23 cellular contexts compared by ENCODE assay signal in the genomic region with DNA sequence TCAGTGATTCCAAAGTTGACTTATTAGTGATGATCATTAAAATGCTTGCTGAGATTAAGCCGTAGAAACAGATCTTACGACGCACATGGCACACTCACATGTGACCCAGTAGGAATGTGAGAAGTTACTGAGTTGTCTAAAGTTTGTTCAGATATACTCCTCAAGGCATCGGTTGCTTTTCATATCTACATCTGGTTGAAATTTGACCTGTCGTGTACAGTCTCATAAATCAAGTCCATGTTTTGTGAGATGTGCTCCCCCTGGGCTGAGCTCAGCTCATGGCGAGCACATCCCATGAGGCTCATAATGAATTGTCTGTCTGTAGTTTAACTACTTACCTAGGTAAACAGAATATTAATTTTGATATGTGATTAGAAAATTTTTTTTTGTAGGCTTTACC.
DNase-seq lines count a peak whose midpoint lies in the region; ATAC-seq and TF ChIP-seq lines count a peak whose summit lies in the region.
"Had no signal": no experiment of that assay in that cellular context is flagged by ENCODE, and none has a peak within 500 bp of the region (broad histone marks: within the 10 kb centered on the region; RNA-seq: fewer than 3 reads in every experiment).

No MANE protein-coding gene starts in this region.

- ATAC-seq in natural killer cell, result no peak
- no peak for ATAC-seq in natural killer cell treated with Interleukin-12 subunit alpha and Interleukin-12 subunit beta and Interleukin-15 and Interleukin-18, amount 100 ng/mL, for 72 hours
- ATAC-seq in HG03108 (IDR thresholded peaks at IDR 0.05; ENCODE audit: unreplicated experiment), result no peak
- ATAC-seq: gastrocnemius medialis, lower lobe of right lung, right cardiac atrium had no signal

- no peaks in the 10 kb centered on the region for H3K27me3 Mint-ChIP-seq in natural killer cell (ENCODE audit: low read depth in 2 of 2)
- H3K27me3 Mint-ChIP-seq in natural killer cell treated with Interleukin-12 subunit alpha and Interleukin-12 subunit beta and Interleukin-15 and Interleukin-18, amount 100 ng/mL, for 72 hours, result no peaks in the 10 kb centered on the region
- no peaks in the 10 kb centered on the region for H3K27me3 Mint-ChIP-seq in osteocyte (ENCODE audit: unreplicated experiment)
- H3K27me3 Mint-ChIP-seq: central memory CD8-positive, alpha-beta T cell had no signal

- H3K27ac Mint-ChIP-seq in natural killer cell (peak overlapping the region; percentile 84 to 86), osteocyte (ENCODE audit: unreplicated experiment) (no peak overlapping the region)
- H3K27ac Mint-ChIP-seq in natural killer cell treated with Interleukin-12 subunit alpha and Interleukin-12 subunit beta and Interleukin-15 and Interleukin-18, amount 100 ng/mL, for 72 hours, result no peak overlapping the region
- H3K27ac Mint-ChIP-seq: activated CD8-positive, alpha-beta T cell treated with anti-CD3 and anti-CD28 coated beads, Interleukin-2, amount 10 ng/mL, durations not matched to agents 7 days and 5 days had no signal

- no peaks in the 10 kb centered on the region for H3K9me3 Mint-ChIP-seq in natural killer cell
- no peaks in the 10 kb centered on the region for H3K9me3 Mint-ChIP-seq in natural killer cell treated with Interleukin-12 subunit alpha and Interleukin-12 subunit beta and Interleukin-15 and Interleukin-18, amount 100 ng/mL, for 72 hours
- H3K9me3 Mint-ChIP-seq in osteocyte (ENCODE audit: unreplicated experiment), result no peaks in the 10 kb centered on the region
- H3K9me3 Mint-ChIP-seq: CD8-positive, alpha-beta T cell; central memory CD8-positive, alpha-beta T cell had no signal

- TF ChIP-seq CTCF in natural killer cell (IDR thresholded peaks at IDR 0.05) (no peak), foreskin fibroblast (IDR thresholded peaks at IDR 0.05; ENCODE audit: low read depth, low read length) (no peak), osteocyte (IDR thresholded peaks at IDR 0.05) (no peak)

- DNase-seq in natural killer cell, result no peak
- DNase-seq in natural killer cell treated with Interleukin-12 subunit alpha and Interleukin-12 subunit beta and Interleukin-15 and Interleukin-18, amount 100 ng/mL, for 72 hours (ENCODE audit: low spot score), result no peak
- DNase-seq in NCI-H526 (lab: John Stamatoyannopoulos, UW), result peak; percentile 65 to 66
- peak; percentile 10 to 51 for DNase-seq in foreskin fibroblast
- no peak for DNase-seq in cerebellar cortex (ENCODE audit: low spot score)
- no peak for DNase-seq in HCEC 1CT
- no peak for DNase-seq in osteocyte (ENCODE audit: extremely low spot score, unreplicated experiment)
- DNase-seq: activated T-cell treated with anti-CD3 and anti-CD28 coated beads, Interleukin-2, amount 50 U/mL, for 1 hour; gastrocnemius medialis; GOT3; Kasumi-1; kidney; lower lobe of right lung; NCI-H774; occipital lobe; right cardiac atrium; SJCRH30; stimulated activated CD4-positive, alpha-beta T cell treated with anti-CD3 and anti-CD28 coated beads, Interleukin-12 subunit alpha, Interleukin-12 subunit beta, amount 100 ng/mL, for 4 hours; T-helper 9 cell had no signal

- peaks cover 15% of the 10 kb centered on the region for H3K36me3 Mint-ChIP-seq in natural killer cell
- peaks cover 21% of the 10 kb centered on the region for H3K36me3 Mint-ChIP-seq in natural killer cell treated with Interleukin-12 subunit alpha and Interleukin-12 subunit beta and Interleukin-15 and Interleukin-18, amount 100 ng/mL, for 72 hours
- peaks cover 46% of the 10 kb centered on the region for H3K36me3 Mint-ChIP-seq in osteocyte (ENCODE audit: unreplicated experiment)

- H3K4me3 ChIP-seq in foreskin fibroblast (ENCODE audit: low read depth in 1 of 2, low read length in 2 of 2), result no peak overlapping the region
- H3K4me3 ChIP-seq: gastrocnemius medialis, lower lobe of right lung, SJCRH30 had no signal

- peaks cover 12 to 24% of the 10 kb centered on the region in 2 donors for H3K4me1 Mint-ChIP-seq in natural killer cell
- H3K4me1 Mint-ChIP-seq in natural killer cell treated with Interleukin-12 subunit alpha and Interleukin-12 subunit beta and Interleukin-15 and Interleukin-18, amount 100 ng/mL, for 72 hours (ENCODE audit: low read depth in 2 of 2), result peaks cover 30 to 39% of the 10 kb centered on the region in 2 donors
- H3K4me1 Mint-ChIP-seq in osteocyte (ENCODE audit: unreplicated experiment), result peaks cover 2% of the 10 kb centered on the region

- no peak overlapping the region for H3K4me3 Mint-ChIP-seq in natural killer cell
- H3K4me3 Mint-ChIP-seq in natural killer cell treated with Interleukin-12 subunit alpha and Interleukin-12 subunit beta and Interleukin-15 and Interleukin-18, amount 100 ng/mL, for 72 hours, result no peak overlapping the region
- no peak overlapping the region for H3K4me3 Mint-ChIP-seq in osteocyte (ENCODE audit: unreplicated experiment)
- H3K4me3 Mint-ChIP-seq: activated CD8-positive, alpha-beta T cell treated with anti-CD3 and anti-CD28 coated beads, Interleukin-2, amount 10 ng/mL, durations not matched to agents 7 days and 5 days; CD8-positive, alpha-beta T cell; central memory CD8-positive, alpha-beta T cell had no signal

- intact Hi-C loops in natural killer cell (cut with micrococcal nuclease), result no loop called here

Comparison
In these comparisons a context has a peak if more than half of its experiments do, and no peak if none do; other contexts are left out.
1. H3K27ac Mint-ChIP-seq: peak in natural killer cell (2 of 2); none in natural killer cell treated with Interleukin-12 subunit alpha and Interleukin-12 subunit beta and Interleukin-15 and Interleukin-18, amount 100 ng/mL, for 72 hours (0 of 2) and osteocyte (single experiment).
2. DNase-seq: peak in NCI-H526 (2 of 2) and foreskin fibroblast (2 of 2); none in natural killer cell (single experiment), natural killer cell treated with Interleukin-12 subunit alpha and Interleukin-12 subunit beta and Interleukin-15 and Interleukin-18, amount 100 ng/mL, for 72 hours (single experiment), cerebellar cortex (single experiment), HCEC 1CT (single experiment) and osteocyte (single experiment).